In genomic region chr16:15778204-15778743, GRCh38 we compare ENCODE assay signal across 18 cellular contexts.
"Had no signal": no experiment of that assay in that cellular context is flagged by ENCODE, and none has a peak within 500 bp of the region (broad histone marks: within the 10 kb centered on the region; RNA-seq: fewer than 3 reads in every experiment).

No MANE protein-coding gene starts in this region.

- H3K4me1 ChIP-seq: breast epithelium, heart right ventricle, spleen, tibial nerve had no signal

- H3K27ac Mint-ChIP-seq: activated naive CD4-positive, alpha-beta T cell treated with anti-CD3 and anti-CD28 coated beads, Interleukin-2, amount 50 U/mL, for 24 hours; nephron; T-helper 17 cell had no signal

- H3K4me1 Mint-ChIP-seq: activated naive CD4-positive, alpha-beta T cell treated with anti-CD3 and anti-CD28 coated beads, Interleukin-2, amount 50 U/mL, for 24 hours; central memory CD8-positive, alpha-beta T cell; nephron had no signal

- H3K4me3 ChIP-seq: breast epithelium, heart right ventricle, spleen, tibial nerve, uterus had no signal

- DNase-seq: activated CD4-positive, alpha-beta T cell treated with anti-CD3 and anti-CD28 coated beads for 4 hours; activated CD4-positive, CD25-positive, alpha-beta regulatory T cell; activated gamma-delta T cell; heart right ventricle; left cardiac atrium; midbrain; occipital lobe; stimulated activated CD4-positive, alpha-beta T cell treated with anti-CD3 and anti-CD28 coated beads, Interleukin-4, amount 100 ng/mL, for 1 hour; stimulated activated naive CD4-positive, alpha-beta T cell; T-helper 17 cell; uterus had no signal

- H3K4me3 Mint-ChIP-seq: activated naive CD4-positive, alpha-beta T cell treated with anti-CD3 and anti-CD28 coated beads, Interleukin-2, amount 50 U/mL, for 24 hours; central memory CD8-positive, alpha-beta T cell; nephron; T-helper 17 cell had no signal

- ATAC-seq: T-helper 17 cell had no signal

- H3K9me3 Mint-ChIP-seq: activated naive CD4-positive, alpha-beta T cell treated with anti-CD3 and anti-CD28 coated beads, Interleukin-2, amount 50 U/mL, for 24 hours; central memory CD8-positive, alpha-beta T cell; nephron had no signal

- H3K36me3 Mint-ChIP-seq: activated naive CD4-positive, alpha-beta T cell treated with anti-CD3 and anti-CD28 coated beads, Interleukin-2, amount 50 U/mL, for 24 hours had no signal

- H3K27ac ChIP-seq: breast epithelium, epithelial cell of prostate, heart right ventricle, spleen, tibial nerve had no signal

- H3K36me3 ChIP-seq: breast epithelium, heart right ventricle, tibial nerve, uterus had no signal

- H3K9me3 ChIP-seq: breast epithelium, heart right ventricle, spleen, tibial nerve, uterus had no signal

- H3K27me3 ChIP-seq: breast epithelium, spleen, tibial nerve, uterus had no signal
